Comparison of ENCODE assay signal across 1 cellular context in the genomic region with DNA sequence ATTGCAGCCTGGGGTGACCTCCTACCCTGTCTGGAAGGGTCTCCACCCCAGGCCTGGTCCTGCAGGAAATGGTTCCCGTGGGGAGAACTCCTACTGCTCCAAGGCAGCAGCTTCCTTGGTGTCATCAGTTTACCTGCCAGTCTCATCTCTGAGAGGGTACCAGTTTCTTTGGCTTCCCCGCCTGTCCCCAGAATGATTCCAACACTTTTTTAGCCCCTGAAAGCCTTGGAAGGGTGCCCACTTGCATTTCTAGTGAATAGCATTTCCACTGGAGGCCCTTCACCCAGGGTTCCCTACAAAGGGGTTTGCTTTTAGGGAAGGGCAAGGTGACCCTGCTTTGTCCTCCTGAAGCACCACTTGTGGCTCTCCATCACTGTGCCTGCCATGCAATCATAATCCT.
TF ChIP-seq lines count a peak whose summit lies in the region.

No MANE protein-coding gene starts in this region.

TF ChIP-seq in H1, 55 proteins besides CTCF, POLR2A, EP300 and RAD21:
- TF ChIP-seq SIX5 (IDR thresholded peaks at IDR 0.05; ENCODE audit: low read depth, low read length), result no peak
- no peak for TF ChIP-seq NANOG (IDR thresholded peaks at IDR 0.05; ENCODE audit: insufficient read depth, low read depth, low read length, poor library complexity, severe bottlenecking)
- TF ChIP-seq BACH1 (IDR thresholded peaks at IDR 0.05; ENCODE audit: low read length), result no peak
- TF ChIP-seq RFX5 (IDR thresholded peaks at IDR 0.05; ENCODE audit: borderline replicate concordance, low read depth, low read length), result no peak
- no peak for TF ChIP-seq FOSL1 (IDR thresholded peaks at IDR 0.05; ENCODE audit: insufficient read depth, low read depth, low read length)
- TF ChIP-seq KDM1A (IDR thresholded peaks at IDR 0.05; ENCODE audit: borderline replicate concordance, low read length), result no peak
- TF ChIP-seq, protein P1, sequence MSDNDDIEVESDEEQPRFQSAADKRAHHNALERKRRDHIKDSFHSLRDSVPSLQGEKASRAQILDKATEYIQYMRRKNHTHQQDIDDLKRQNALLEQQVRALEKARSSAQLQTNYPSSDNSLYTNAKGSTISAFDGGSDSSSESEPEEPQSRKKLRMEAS (IDR thresholded peaks at IDR 0.05), result no peak
- TF ChIP-seq TCF12 (IDR thresholded peaks at IDR 0.05; ENCODE audit: low read depth, low read length), result no peak
- no peak for TF ChIP-seq YY1 (IDR thresholded peaks at IDR 0.05; ENCODE audit: low read depth, low read length)
- TF ChIP-seq ASH2L (IDR thresholded peaks at IDR 0.05; ENCODE audit: low read length), result no peak
- no peak for TF ChIP-seq BRCA1 (IDR thresholded peaks at IDR 0.05; ENCODE audit: low read depth, low read length)
- no peak for TF ChIP-seq RXRA (IDR thresholded peaks at IDR 0.05; ENCODE audit: insufficient read depth, low read depth, low read length)
